Comparison of ENCODE assay signal across 1 cellular context in the genomic region with DNA sequence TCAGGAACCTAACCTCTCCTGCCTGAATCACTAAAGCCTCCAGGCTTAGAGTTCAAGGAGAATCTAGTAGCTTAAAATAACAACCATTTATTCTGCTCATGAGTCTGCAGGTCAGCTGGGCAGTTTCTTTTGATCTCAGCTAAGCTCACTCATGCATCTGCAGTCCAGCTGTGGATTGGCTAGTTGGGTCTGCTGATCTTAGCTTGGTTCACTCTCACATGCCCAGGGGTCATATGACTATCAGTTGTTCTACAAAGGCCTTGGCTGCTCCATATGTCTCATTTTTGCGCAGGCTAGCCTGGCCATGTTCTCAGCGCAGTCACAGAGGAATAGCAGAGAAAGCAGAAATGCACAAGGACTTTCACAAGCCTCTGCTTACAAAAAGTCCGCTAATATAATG.
TF ChIP-seq lines count a peak whose summit lies in the region.

No MANE protein-coding gene starts in this region.

TF ChIP-seq in GM23338, 12 proteins besides CTCF, POLR2A, EP300 and RAD21 (continued from another document):
- TF ChIP-seq EZH2 (IDR thresholded peaks at IDR 0.05; ENCODE audit: low read depth, unreplicated experiment) = no peak
